Comparison of ENCODE assay signal across 1 cellular context in genomic region chr6:142945446-142946180, GRCh38.
TF ChIP-seq lines count a peak whose summit lies in the region.

No MANE protein-coding gene starts in this region.

TF ChIP-seq in HepG2, 621 proteins besides CTCF, POLR2A, EP300 and RAD21 (continued from another document):
- TF ChIP-seq STAT6 (CRISPR knock-in tag; IDR thresholded peaks at IDR 0.05; ENCODE audit: borderline replicate concordance) (no peak), PHF8 (CRISPR knock-in tag; IDR thresholded peaks at IDR 0.05) (peak; percentile 45), TCF7 (IDR thresholded peaks at IDR 0.05; ENCODE audit: low read depth) (0 out of 2 replicates have a peak, but pooled peaks have one; percentile 2), ZNF816 (CRISPR knock-in tag; IDR thresholded peaks at IDR 0.05; ENCODE audit: borderline replicate concordance) (no peak), MAX (IDR thresholded peaks at IDR 0.05) (peak; percentile 49), ZNF572 (CRISPR knock-in tag; IDR thresholded peaks at IDR 0.05) (no peak), ZC3H4 (CRISPR knock-in tag; IDR thresholded peaks at IDR 0.05; ENCODE audit: borderline replicate concordance) (peak; percentile 31; the same call in 1 of the 2 replicates)
- TF ChIP-seq, protein P1, sequence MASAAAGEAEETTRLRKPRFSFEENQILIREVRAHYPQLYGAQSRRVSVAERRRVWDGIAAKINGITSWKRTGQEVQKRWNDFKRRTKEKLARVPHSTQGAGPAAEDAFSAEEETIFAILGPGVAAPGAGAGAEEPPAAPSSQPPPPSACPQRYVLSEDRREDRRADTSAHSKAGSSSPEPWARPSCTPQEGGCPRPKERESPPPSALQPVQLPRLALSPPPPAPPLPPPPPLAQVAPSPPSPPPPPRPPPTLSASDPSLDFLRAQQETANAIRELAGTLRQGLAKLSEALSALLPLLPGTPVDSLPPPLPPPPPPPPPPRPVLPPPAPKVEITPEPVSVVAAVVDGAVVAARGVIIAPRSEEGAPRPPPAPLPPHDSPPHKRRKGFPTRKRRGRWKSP (CRISPR knock-in tag; IDR thresholded peaks at IDR 0.05): 0 out of 2 replicates have a peak, but pooled peaks have one; percentile 16
